In the genomic region with DNA sequence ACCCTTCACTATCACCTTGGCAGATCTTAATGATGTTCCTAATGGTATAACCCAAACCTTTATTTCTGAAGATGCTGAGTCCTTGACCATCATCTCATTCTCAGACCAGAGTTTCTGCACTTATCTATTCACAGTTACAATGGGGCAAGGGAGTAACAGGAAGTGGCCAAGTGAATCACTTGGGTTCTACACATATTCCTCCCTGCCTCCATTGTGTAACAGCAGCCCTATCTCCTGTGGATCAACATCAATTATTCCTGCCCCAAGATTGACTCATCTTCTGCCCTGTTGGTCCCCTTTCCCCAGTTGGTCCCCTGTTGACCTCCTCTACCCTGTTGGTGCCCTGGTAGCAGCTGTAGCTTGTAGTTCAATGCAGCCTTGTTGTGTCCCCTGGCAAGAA, we compare ENCODE assay signal across 2 cellular contexts.
TF ChIP-seq lines count a peak whose summit lies in the region.

No MANE protein-coding gene starts in this region.

TF ChIP-seq in K562, 482 proteins besides CTCF, POLR2A, EP300 and RAD21:
- TF ChIP-seq RCOR1 (IDR thresholded peaks at IDR 0.05; ENCODE audit: borderline replicate concordance in 1 of 2, low read depth in 2 of 2, low read length in 2 of 2) (no peak), SAFB (IDR thresholded peaks at IDR 0.05; ENCODE audit: borderline replicate concordance, low read depth, low read length) (no peak), ZNF655 (CRISPR knock-in tag; IDR thresholded peaks at IDR 0.05) (no peak), JUND (IDR thresholded peaks at IDR 0.05; ENCODE audit: borderline replicate concordance, low read depth, low read length) (no peak), JUND (tag; IDR thresholded peaks at IDR 0.05; ENCODE audit: borderline replicate concordance, low read depth, low read length) (no peak), KLF10 (CRISPR knock-in tag; IDR thresholded peaks at IDR 0.05) (no peak), CEBPG (CRISPR knock-in tag; IDR thresholded peaks at IDR 0.05) (no peak), CEBPG (tag; conservative IDR thresholded peaks at IDR 0.05 in 1 of 2, IDR thresholded peaks at IDR 0.05 in 1 of 2) (peak in 1 of 2 experiments; percentile 65; a peak in 2 of 4 replicates), FOSL1 (tag; conservative IDR thresholded peaks at IDR 0.05) (peak; percentile 74), HDAC2 (IDR thresholded peaks at IDR 0.05) (no peak)

TF ChIP-seq in SK-N-SH, 30 proteins besides CTCF, POLR2A, EP300 and RAD21:
- no peak for TF ChIP-seq GABPA (IDR thresholded peaks at IDR 0.05; ENCODE audit: low read depth)
